In the genomic region with DNA sequence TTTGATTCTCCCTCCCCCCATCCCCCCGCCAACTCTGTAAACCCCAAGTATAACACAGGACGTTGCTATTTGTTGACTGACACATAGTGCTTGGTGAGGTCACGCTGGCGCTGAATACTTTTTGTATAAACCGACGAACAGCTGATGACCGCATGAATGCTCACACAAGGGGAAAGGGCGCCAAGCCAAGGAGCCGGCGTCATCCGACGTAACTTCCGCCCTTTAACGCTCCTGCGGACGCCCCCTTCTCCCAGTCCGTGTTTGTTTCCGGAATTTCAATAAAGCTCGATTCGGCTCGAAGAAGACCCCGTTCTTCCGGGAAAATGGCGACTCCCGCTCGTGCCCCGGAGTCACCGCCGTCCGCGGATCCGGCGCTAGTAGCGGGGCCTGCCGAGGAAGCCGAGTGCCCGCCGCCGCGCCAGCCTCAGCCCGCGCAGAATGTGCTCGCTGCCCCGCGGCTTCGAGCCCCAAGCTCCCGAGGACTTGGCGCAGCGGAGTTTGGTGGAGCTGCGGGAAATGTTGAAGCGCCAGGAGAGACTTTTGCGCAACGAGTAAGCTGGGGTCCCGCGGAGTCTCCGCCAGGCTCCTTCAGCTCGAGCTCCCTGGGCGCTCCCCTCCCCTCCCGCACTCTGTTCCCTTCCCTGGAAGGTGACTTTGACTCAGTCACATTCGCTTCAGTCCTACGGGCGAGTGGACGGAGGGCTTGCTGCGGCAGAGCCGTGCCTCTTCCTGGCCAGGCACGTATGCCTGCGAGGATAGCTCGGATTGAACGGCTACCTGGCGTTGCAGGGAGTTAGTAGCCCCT, we compare ENCODE assay signal across 8 cellular contexts. TPM values are rescaled to one million over a fixed set of nuclear protein-coding genes. Genes with fewer than 3 reads are reported as not detected.
DNase-seq lines count a peak whose midpoint lies in the region; ATAC-seq and TF ChIP-seq lines count a peak whose summit lies in the region.

A gene (plus strand): TSS at position 310 of the 805 bp plus-strand sequence. CDS start 129 bp downstream, at position 439.

- DNase-seq in GM13976 (ENCODE audit: low spot score) (peak; percentile 87), NCI-H146 treated with DMSO at 0.1 percent for 48 hours (lab: John Stamatoyannopoulos, UW; ENCODE audit: unreplicated experiment) (peak; percentile 71), amniotic epithelial cell (ENCODE audit: low read depth) (peak; percentile 99), left cardiac atrium (peak; percentile 98), posterior vena cava (ENCODE audit: low spot score) (peak; percentile 99), upper lobe of right lung (peak; percentile 96)

- no peaks in the 10 kb centered on the region for H3K27me3 ChIP-seq in upper lobe of right lung

- intact Hi-C loops in T-helper 1 cell treated with Interleukin-12 subunit alpha and Interleukin-12 subunit beta and Interleukin-4 antibody, amounts not matched to agents 30 ng/mL and 1 ng/mL, for 36 hours (cut with micrococcal nuclease) = loop anchor here (1.0 to 5.0 kb wide), 5 partner anchors 66 to 1226 kb away; a partner anchor contains a TSS
- intact Hi-C loops in left cardiac atrium (cut with DNase I) (loop anchor here in 1 of 2 donors (5.0 kb wide), 1 partner anchor 144 kb away; no protein-coding TSS in a partner anchor), posterior vena cava (cut with DNase I) (no loop called here), upper lobe of right lung (cut with DNase I) (no loop called here)

- ATAC-seq in HG02870 (IDR thresholded peaks at IDR 0.05; ENCODE audit: unreplicated experiment) (peak; percentile 97), left cardiac atrium (peak; percentile 96 to 97), upper lobe of right lung (peak; percentile 97)

- in situ Hi-C loops in GM13976 (cut with MboI; ENCODE audit: low sequenced_read_pairs, unreplicated experiment) = no loop called here

- no peaks in the 10 kb centered on the region for H3K9me3 ChIP-seq in upper lobe of right lung

- TF ChIP-seq CTCF in GM13976 (IDR thresholded peaks at IDR 0.05; ENCODE audit: borderline replicate concordance, control extremely low read depth, extremely low read depth, insufficient read depth, missing control alignments) = no peak
- no peak for TF ChIP-seq CTCF in upper lobe of right lung (IDR thresholded peaks at IDR 0.05)

- peaks cover 26% of the 10 kb centered on the region for H3K36me3 ChIP-seq in upper lobe of right lung

- peak within 1 kb of the TSS; percentile 85 for H3K4me3 ChIP-seq in upper lobe of right lung

- peaks cover 21% of the 10 kb centered on the region for H3K4me1 ChIP-seq in upper lobe of right lung

- H3K27ac ChIP-seq in upper lobe of right lung = peak within 1 kb of the TSS; percentile 98

RNA-seq across cellular contexts. Expression of the gene that starts here (rescaled TPM):
- total RNA-seq in T-helper 1 cell treated with Interleukin-12 subunit alpha and Interleukin-12 subunit beta and Interleukin-4 antibody, amounts not matched to agents 30 ng/mL and 1 ng/mL, for 36 hours = 48.4 and 54.3 TPM in 2 replicates
- total RNA-seq in left cardiac atrium (10 to 100 TPM; 45.6 to 51.2 TPM), posterior vena cava (10 to 100 TPM; 65.2 to 76.0 TPM), upper lobe of right lung (63.7 TPM)

Comparison
In these comparisons a context has a peak if more than half of its experiments do, and no peak if none do; other contexts are left out.
1. Peak in every context shown above with its lines: DNase-seq, ATAC-seq, H3K4me3 ChIP-seq and H3K27ac ChIP-seq.